Comparison of ENCODE assay signal across 8 cellular contexts in the genomic region with DNA sequence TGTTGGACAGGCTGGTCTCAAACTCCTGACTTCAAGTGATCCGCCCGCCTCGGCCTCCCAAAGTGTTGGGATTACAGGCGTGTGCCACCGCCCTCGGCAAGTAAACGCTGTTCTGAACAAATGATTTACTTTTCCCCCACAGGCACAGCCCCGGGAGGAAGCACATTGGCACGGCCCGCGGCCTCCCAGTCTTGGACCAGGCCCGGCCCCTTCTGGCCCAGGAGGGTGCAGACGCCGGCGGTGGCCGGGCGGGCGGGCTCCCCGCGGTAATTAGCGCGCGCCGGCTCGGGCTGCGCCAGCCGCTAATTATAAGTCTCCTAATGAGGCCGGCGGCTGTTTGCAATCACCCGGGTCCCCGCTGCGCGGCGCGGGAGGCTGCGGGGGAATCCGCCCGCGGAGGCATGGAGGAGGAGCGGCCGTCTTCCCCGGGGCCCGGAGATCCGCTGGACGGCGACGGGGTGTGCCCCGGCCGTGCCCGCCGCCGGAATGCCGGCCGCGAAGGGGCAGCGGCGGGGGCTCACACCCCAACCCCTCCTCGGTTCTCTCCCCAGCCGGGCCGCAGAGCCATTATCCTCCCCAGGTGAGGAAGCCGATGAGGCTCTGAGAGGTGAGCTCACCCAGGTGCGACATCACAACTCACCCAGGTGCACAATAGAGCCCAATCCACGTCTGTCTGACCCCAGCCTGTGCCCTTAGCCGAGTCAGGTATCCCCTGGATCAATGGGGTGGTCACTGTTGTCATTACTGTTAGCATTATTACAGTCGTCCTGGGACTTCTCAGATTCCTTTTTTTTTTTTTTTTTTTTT. TPM values are rescaled to one million over a fixed set of nuclear protein-coding genes. Genes with fewer than 3 reads are reported as not detected.
A peak's percentile ranks its signal among the peaks of the same experiment; 100 is the strongest.
DNase-seq lines count a peak whose midpoint lies in the region; ATAC-seq and TF ChIP-seq lines count a peak whose summit lies in the region.

No MANE protein-coding gene starts in this region.

- no peak for TF ChIP-seq POLR2A in HCT116 (IDR thresholded peaks at IDR 0.05; ENCODE audit: borderline replicate concordance, extremely low read depth, insufficient read depth, insufficient read length)

- H3K79me2 ChIP-seq in HCT116 (ENCODE audit: insufficient read depth, low read length): peaks cover 10% of the 10 kb centered on the region

- H3K9ac ChIP-seq in HCT116 (ENCODE audit: low read length): peak overlapping the region; percentile 58

- no TSS peak for BruUV-seq in HCT116 (replicated peaks; lab: Mats Ljungman, UMichigan)

- H3K27ac ChIP-seq in HCT116 (ENCODE audit: low read depth, low read length) (no peak overlapping the region; the same call in 1 of the 2 replicates), psoas muscle (no peak overlapping the region)

- peak overlapping the region; percentile 70 for H3K4me3 Mint-ChIP-seq in activated naive CD8-positive, alpha-beta T cell

- no peak for DNase-seq in AG04449 (ENCODE audit: low read depth, low spot score)
- peak; percentile 13 for DNase-seq in HCT116 (ENCODE audit: low read depth, low spot score)
- DNase-seq in SK-N-DZ (ENCODE audit: low spot score): peak; percentile 11
- DNase-seq in left ventricle myocardium superior: peak; percentile 73
- peak; percentile 48 to 73 for DNase-seq in psoas muscle

- intact Hi-C loops in HCT116 (cut with micrococcal nuclease): loop anchor here (1.0 to 5.0 kb wide), 4 partner anchors 65 to 528 kb away; a partner anchor contains a TSS
- intact Hi-C loops in left ventricle myocardium superior (cut with micrococcal nuclease): loop anchor here (5.0 kb wide), 1 partner anchor 68 kb away; no protein-coding TSS in a partner anchor
- intact Hi-C loops in psoas muscle (cut with DNase I): loop anchor here (5.0 kb wide), 5 partner anchors 87 to 528 kb away; a partner anchor contains a TSS

- ATAC-seq in HCT116 (peak; percentile 52), left ventricle myocardium superior (peak; percentile 46), psoas muscle (peak; percentile 12 to 28 (median 24)), GM19351 (IDR thresholded peaks at IDR 0.05; ENCODE audit: unreplicated experiment) (no peak), GM18870 (IDR thresholded peaks at IDR 0.05; ENCODE audit: unreplicated experiment) (no peak)

- H3K27me3 Mint-ChIP-seq in activated naive CD8-positive, alpha-beta T cell: peaks cover 3% of the 10 kb centered on the region

- TF ChIP-seq RAD21 in HCT116 (IDR thresholded peaks at IDR 0.05; ENCODE audit: low read depth): peak; percentile 60

- H3K4me2 ChIP-seq in HCT116 (ENCODE audit: low read length): peak overlapping the region; percentile 87

- peaks cover 34% of the 10 kb centered on the region for H3K4me1 Mint-ChIP-seq in activated naive CD8-positive, alpha-beta T cell (ENCODE audit: low read depth)

- POLR2A ChIA-PET in AG04449 (lab: Yijun Ruan, JAX) (no interaction called here), HCT116 (lab: Charles Lee) (interaction anchor here (0.6 kb wide), 2 partner anchors 19 to 387 kb away, joined by 3 to 4 read pairs; no protein-coding TSS in a partner anchor)

- H3K9me3 Mint-ChIP-seq in activated naive CD8-positive, alpha-beta T cell (ENCODE audit: low read depth): no peaks in the 10 kb centered on the region

- WGBS in psoas muscle, 3 donors: 2 to 4% (median 2%) methylated on average over 45 to 65 of the region's 65 CpGs

- H4K20me1 ChIP-seq in HCT116 (ENCODE audit: insufficient read depth): no peaks in the 10 kb centered on the region

- H2AFZ ChIP-seq in HCT116 (ENCODE audit: low read depth, low read length, poor library complexity, severe bottlenecking): peak overlapping the region; percentile 94

- peaks cover 2% of the 10 kb centered on the region in 2 experiments; a peak in 1 of 4 replicates for H3K36me3 ChIP-seq in HCT116 (ENCODE audit: control insufficient read depth in 1 of 2, insufficient read depth in 2 of 2, low read length in 2 of 2)
- peaks cover 0 to 9% of the 10 kb centered on the region in 2 donors for H3K36me3 ChIP-seq in psoas muscle (ENCODE audit: insufficient read depth in 1 of 2, low read depth in 1 of 2)

- TF ChIP-seq CTCF in AG04449 (IDR thresholded peaks at IDR 0.05; ENCODE audit: insufficient read depth, low read length, missing control alignments) (peak; percentile 32), HCT116 (IDR thresholded peaks at IDR 0.05 in 2 of 3, conservative IDR thresholded peaks at IDR 0.05 in 1 of 3; ENCODE audit: borderline replicate concordance in 1 of 3, insufficient read depth in 1 of 3, low read depth in 2 of 3, low read length in 2 of 3) (peak in 2 of 3 experiments; percentile 16 to 30; a peak in 2 of 6 replicates), psoas muscle (IDR thresholded peaks at IDR 0.05) (peak; percentile 34)

- H3K9me2 ChIP-seq in HCT116 (ENCODE audit: insufficient read depth): no peaks in the 10 kb centered on the region

- H3K9me3 ChIP-seq in HCT116 (ENCODE audit: control insufficient read depth in 1 of 2, insufficient read depth in 1 of 2, low read depth in 1 of 2, low read length in 2 of 2) (no peaks in the 10 kb centered on the region), psoas muscle (no peaks in the 10 kb centered on the region)

- H3K4me3 ChIP-seq in AG04449 (ENCODE audit: low read depth, low read length): peak overlapping the region; percentile 39
- H3K4me3 ChIP-seq in HCT116 (replicated peaks in 1 of 2; ENCODE audit: low read depth in 1 of 2, low read length in 2 of 2): peak overlapping the region; percentile 32 to 61
- peak overlapping the region; percentile 61 for H3K4me3 ChIP-seq in psoas muscle

- H3K27me3 ChIP-seq in HCT116 (ENCODE audit: insufficient read depth, low read length): no peaks in the 10 kb centered on the region
- no peaks in the 10 kb centered on the region for H3K27me3 ChIP-seq in psoas muscle (ENCODE audit: insufficient read depth in 3 of 3, low read length in 2 of 3)

- peaks cover 6 to 33% of the 10 kb centered on the region in 2 experiments for H3K4me1 ChIP-seq in HCT116 (ENCODE audit: control insufficient read depth in 1 of 2, insufficient read depth in 2 of 2, low read length in 2 of 2)
- peaks cover 21% of the 10 kb centered on the region for H3K4me1 ChIP-seq in psoas muscle

- CTCF ChIA-PET in AG04449 (lab: Yijun Ruan, JAX) (interaction anchor here (0.6 to 6.9 kb wide), 13 partner anchors 14 to 475 kb away, joined by 3 to 103 read pairs (median 6); a partner anchor contains a TSS), HCT116 (lab: Charles Lee) (interaction anchor here (0.6 to 1.6 kb wide), 6 partner anchors 19 to 425 kb away, joined by 3 to 5 read pairs (median 4); no protein-coding TSS in a partner anchor)

- no peaks in the 10 kb centered on the region for H3K36me3 Mint-ChIP-seq in activated naive CD8-positive, alpha-beta T cell

- H3K27ac Mint-ChIP-seq in activated naive CD8-positive, alpha-beta T cell: no peak overlapping the region

- RAD21 ChIA-PET in HCT116 (lab: Charles Lee; ENCODE audit: low non-redundant PET in 1 of 2, low total read pairs in 2 of 2, uncharacterized antibody in 2 of 2, unreplicated experiment in 2 of 2): interaction anchor here in 1 of 2 experiments (0.7 to 1.0 kb wide), 2 partner anchors 387 to 388 kb away, joined by 3 to 4 read pairs; no protein-coding TSS in a partner anchor

TF ChIP-seq in HCT116, 20 proteins besides CTCF, POLR2A, EP300 and RAD21 (continues in another document):
- TF ChIP-seq ZNF274 (IDR thresholded peaks at IDR 0.05; ENCODE audit: low read depth, low read length) (no peak), ELF1 (IDR thresholded peaks at IDR 0.05; ENCODE audit: borderline replicate concordance, low read depth) (no peak), SIN3A (IDR thresholded peaks at IDR 0.05; ENCODE audit: low read depth) (no peak), SP1 (IDR thresholded peaks at IDR 0.05; ENCODE audit: low read depth) (no peak)
- TF ChIP-seq, protein P1, sequence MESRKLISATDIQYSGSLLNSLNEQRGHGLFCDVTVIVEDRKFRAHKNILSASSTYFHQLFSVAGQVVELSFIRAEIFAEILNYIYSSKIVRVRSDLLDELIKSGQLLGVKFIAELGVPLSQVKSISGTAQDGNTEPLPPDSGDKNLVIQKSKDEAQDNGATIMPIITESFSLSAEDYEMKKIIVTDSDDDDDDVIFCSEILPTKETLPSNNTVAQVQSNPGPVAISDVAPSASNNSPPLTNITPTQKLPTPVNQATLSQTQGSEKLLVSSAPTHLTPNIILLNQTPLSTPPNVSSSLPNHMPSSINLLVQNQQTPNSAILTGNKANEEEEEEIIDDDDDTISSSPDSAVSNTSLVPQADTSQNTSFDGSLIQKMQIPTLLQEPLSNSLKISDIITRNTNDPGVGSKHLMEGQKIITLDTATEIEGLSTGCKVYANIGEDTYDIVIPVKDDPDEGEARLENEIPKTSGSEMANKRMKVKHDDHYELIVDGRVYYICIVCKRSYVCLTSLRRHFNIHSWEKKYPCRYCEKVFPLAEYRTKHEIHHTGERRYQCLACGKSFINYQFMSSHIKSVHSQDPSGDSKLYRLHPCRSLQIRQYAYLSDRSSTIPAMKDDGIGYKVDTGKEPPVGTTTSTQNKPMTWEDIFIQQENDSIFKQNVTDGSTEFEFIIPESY (IDR thresholded peaks at IDR 0.05; ENCODE audit: extremely low read depth, insufficient replicate concordance, low read length): no peak

RNA-seq across cellular contexts. Expression of a gene that starts 3.3 kb away (rescaled TPM):
- 66.9 TPM for total RNA-seq in HCT116 (2021; ENCODE audit: unreplicated experiment)
- polyA plus RNA-seq in HCT116 (2012): 61.1 and 67.8 TPM in 2 replicates
- 62.1 and 68.6 TPM in 2 replicates for polyA plus RNA-seq in SK-N-DZ (2014; cell fraction: cytosol; rRNA removed)
- polyA plus RNA-seq in SK-N-DZ (2014; cell fraction: nucleus; rRNA removed): 104 and 115 TPM in 2 replicates
- 34.0 TPM for total RNA-seq in left ventricle myocardium superior
- 10 to 100 TPM in 3 of 4 donors, 1 to 10 TPM in 1; 9.8 to 20.2 (median 17.0) TPM for total RNA-seq in psoas muscle
- polyA plus RNA-seq in psoas muscle: 10 to 100 TPM; 18.9 to 30.4 (median 27.7) TPM

RNA-seq across cellular contexts. Expression of a gene that starts 50.4 kb away (rescaled TPM):
- 141 TPM for total RNA-seq in HCT116 (2021; ENCODE audit: unreplicated experiment)
- 117 and 133 TPM in 2 replicates for polyA plus RNA-seq in HCT116 (2012)
- 60.2 and 107 TPM in 2 replicates for polyA plus RNA-seq in SK-N-DZ (2014; cell fraction: cytosol; rRNA removed)
- polyA plus RNA-seq in SK-N-DZ (2014; cell fraction: nucleus; rRNA removed): 85.4 and 91.4 TPM in 2 replicates
- 251 TPM for total RNA-seq in left ventricle myocardium superior
- 100 to 1,000 TPM; 296 to 463 (median 350) TPM for total RNA-seq in psoas muscle
- polyA plus RNA-seq in psoas muscle: 100 to 1,000 TPM; 299 to 624 (median 302) TPM

RNA-seq across cellular contexts. Expression of a gene that starts 55.6 kb away (rescaled TPM):
- total RNA-seq in HCT116 (2021; ENCODE audit: unreplicated experiment) (34.1 TPM), left ventricle myocardium superior (38.0 TPM), psoas muscle (10 to 100 TPM; 33.1 to 52.8 (median 45.7) TPM)
- 31.6 and 40.3 TPM in 2 replicates for polyA plus RNA-seq in HCT116 (2012)
- 81.5 and 98.4 TPM in 2 replicates for polyA plus RNA-seq in SK-N-DZ (2014; cell fraction: cytosol; rRNA removed)
- polyA plus RNA-seq in SK-N-DZ (2014; cell fraction: nucleus; rRNA removed): 60.3 and 76.9 TPM in 2 replicates
- polyA plus RNA-seq in psoas muscle: 10 to 100 TPM; 53.4 to 81.4 (median 55.4) TPM

RNA-seq across cellular contexts. Expression of a gene that starts 55.9 kb away (rescaled TPM):
- total RNA-seq in HCT116 (2021; ENCODE audit: unreplicated experiment) (0.84 TPM), left ventricle myocardium superior (8.0 TPM), psoas muscle (1 to 10 TPM; 1.6 to 4.8 (median 2.6) TPM)
- polyA plus RNA-seq in HCT116 (2012): 0.34 and 0.99 TPM in 2 replicates
- polyA plus RNA-seq in SK-N-DZ (2014; cell fraction: cytosol; rRNA removed): not detected in 2 replicates
- polyA plus RNA-seq in SK-N-DZ (2014; cell fraction: nucleus; rRNA removed): 1.2 TPM in 1 of 2 replicates, not detected in the other
- polyA plus RNA-seq in psoas muscle: 1 to 10 TPM; 2.2 to 2.3 (median 2.3) TPM

Comparison
In these comparisons a context has a peak if more than half of its experiments do, and no peak if none do; other contexts are left out.
1. ATAC-seq: peak in HCT116 (single experiment), left ventricle myocardium superior (single experiment) and psoas muscle (4 of 4); none in GM19351 (single experiment) and GM18870 (single experiment).
2. Peak in every context shown above with its lines, with median percentiles within 50 percentile points of each other: H3K4me3 ChIP-seq and CTCF ChIP-seq.